17 cellular contexts compared by ENCODE assay signal in genomic region chr7:71221049-71221448, GRCh38.
DNase-seq lines count a peak whose midpoint lies in the region; ATAC-seq and TF ChIP-seq lines count a peak whose summit lies in the region.
"Had no signal": no experiment of that assay in that cellular context is flagged by ENCODE, and none has a peak within 500 bp of the region (broad histone marks: within the 10 kb centered on the region; RNA-seq: fewer than 3 reads in every experiment).

No MANE protein-coding gene starts in this region.

- H3K4me1 ChIP-seq in heart left ventricle (peaks cover 0 to 5% (median 0%) of the 10 kb centered on the region in 12 donors), gastroesophageal sphincter (peaks cover 0 to 35% (median 0%) of the 10 kb centered on the region in 3 donors), rectal smooth muscle tissue (ENCODE audit: control insufficient read depth, insufficient read depth, low read length) (no peaks in the 10 kb centered on the region), upper lobe of right lung (no peaks in the 10 kb centered on the region)

- TF ChIP-seq EP300 in gastroesophageal sphincter (IDR thresholded peaks at IDR 0.05): no peak

- no peak overlapping the region for H3K9ac ChIP-seq in rectal smooth muscle tissue (ENCODE audit: low read length)

- H3K27ac ChIP-seq in heart left ventricle (peak overlapping the region; percentile 27 to 88 (median 74)), gastroesophageal sphincter (peak overlapping the region; percentile 66 to 91 (median 84)), rectal smooth muscle tissue (ENCODE audit: low read depth, low read length) (peak overlapping the region; percentile 65), upper lobe of right lung (peak overlapping the region; percentile 42)
- H3K27ac ChIP-seq: C4-2B had no signal

- TF ChIP-seq POLR2A in heart left ventricle (IDR thresholded peaks at IDR 0.05) (no peak), gastroesophageal sphincter (IDR thresholded peaks at IDR 0.05) (no peak)

- 7 to 100% (median 96%) methylated on average over 1 of the region's 1 CpG for whole genome bisulfite sequencing in heart left ventricle, 4 donors
- WGBS in gastroesophageal sphincter (ENCODE audit: low coverage in 1 of 2), 2 donors: 100% methylated on average over 1 of the region's 1 CpG

- DNase-seq in heart left ventricle (no peak), left cardiac atrium (no peak), upper lobe of right lung (no peak), NCI-H1436 (lab: John Stamatoyannopoulos, UW) (no peak)
- DNase-seq: DMS53; NCI-H1436 treated with DMSO at 0.1 percent for 48 hours; NCI-H2107; NCI-H226; NCI-H526 treated with DMSO at 0.1 percent for 48 hours; NK-92 treated with Interleukin-12 subunit alpha and Interleukin-12 subunit beta, amount 100 ng/mL, for 24 hours; OCI-M1 had no signal

- ATAC-seq in heart left ventricle (no peak), left cardiac atrium (no peak), gastroesophageal sphincter (no peak), upper lobe of right lung (no peak), GM18511 (IDR thresholded peaks at IDR 0.05; ENCODE audit: unreplicated experiment) (no peak), GM19035 (IDR thresholded peaks at IDR 0.05; ENCODE audit: unreplicated experiment) (no peak)
- ATAC-seq: HCT116 had no signal

- H3K36me3 ChIP-seq in heart left ventricle (no peaks in the 10 kb centered on the region), gastroesophageal sphincter (no peaks in the 10 kb centered on the region), rectal smooth muscle tissue (ENCODE audit: control insufficient read depth, insufficient read depth, low read length) (no peaks in the 10 kb centered on the region), upper lobe of right lung (no peaks in the 10 kb centered on the region)

- H3K9me3 ChIP-seq in heart left ventricle (peaks cover 0 to 31% (median 3%) of the 10 kb centered on the region in 12 donors), gastroesophageal sphincter (peaks cover 0 to 20% (median 0%) of the 10 kb centered on the region in 3 donors), upper lobe of right lung (no peaks in the 10 kb centered on the region)

- H3K27me3 ChIP-seq in heart left ventricle (no peaks in the 10 kb centered on the region), gastroesophageal sphincter (no peaks in the 10 kb centered on the region), rectal smooth muscle tissue (ENCODE audit: control insufficient read depth, insufficient read depth, low read length) (no peaks in the 10 kb centered on the region), upper lobe of right lung (no peaks in the 10 kb centered on the region)

- TF ChIP-seq CTCF in heart left ventricle (IDR thresholded peaks at IDR 0.05): no peak
- TF ChIP-seq CTCF in gastroesophageal sphincter (IDR thresholded peaks at IDR 0.05): no peak
- TF ChIP-seq CTCF in upper lobe of right lung (IDR thresholded peaks at IDR 0.05): no peak

- intact Hi-C loops in heart left ventricle (cut with DNase I) (loop anchor here in 1 of 10 donors (2.0 to 5.0 kb wide), 2 partner anchors 86 to 90 kb away; no protein-coding TSS in a partner anchor), left cardiac atrium (cut with DNase I) (no loop called here), upper lobe of right lung (cut with DNase I) (no loop called here)

- H3K4me3 ChIP-seq in heart left ventricle (no peak overlapping the region), gastroesophageal sphincter (no peak overlapping the region), rectal smooth muscle tissue (ENCODE audit: low read length) (no peak overlapping the region), upper lobe of right lung (no peak overlapping the region)
